Comparison of ENCODE assay signal across 7 cellular contexts in the genomic region with DNA sequence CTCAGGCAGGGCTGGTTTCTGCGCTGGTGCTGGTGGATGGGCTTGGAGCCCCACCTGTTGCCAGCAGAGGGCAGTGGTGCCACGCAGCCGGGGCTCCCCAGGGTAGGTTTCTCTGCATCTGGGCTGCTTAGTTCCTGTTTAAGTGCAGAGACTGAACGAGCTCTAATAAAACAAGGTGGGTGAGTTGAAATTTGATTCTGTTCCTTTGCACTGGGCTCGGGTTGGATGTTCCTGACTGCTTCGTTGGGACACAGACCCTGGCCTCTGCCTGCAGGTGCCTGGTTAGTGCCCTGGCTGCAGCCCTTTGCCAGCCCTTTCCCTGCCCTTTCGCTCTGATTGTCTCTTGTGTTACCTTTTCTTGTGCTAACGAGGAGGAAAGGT. TPM values are rescaled to one million over a fixed set of nuclear protein-coding genes. Genes with fewer than 3 reads are reported as not detected.
DNase-seq lines count a peak whose midpoint lies in the region; TF ChIP-seq lines count a peak whose summit lies in the region.

No MANE protein-coding gene starts in this region.

- TF ChIP-seq CTCF in GM12875 (IDR thresholded peaks at IDR 0.05; ENCODE audit: borderline replicate concordance, insufficient read depth, low read depth, low read length), result peak; percentile 97
- peak; percentile 98 for TF ChIP-seq CTCF in LNCAP (IDR thresholded peaks at IDR 0.05)
- peak; percentile 98 for TF ChIP-seq CTCF in foreskin fibroblast (IDR thresholded peaks at IDR 0.05; ENCODE audit: low read depth, low read length)

- H3K4me3 ChIP-seq in GM12875 (ENCODE audit: low read depth, low read length) (no peak overlapping the region), foreskin fibroblast (ENCODE audit: low read depth in 1 of 2, low read length in 2 of 2) (no peak overlapping the region)

- DNase-seq in SIG-M5 (lab: John Stamatoyannopoulos, UW) (peak; percentile 51), foreskin fibroblast (peak; percentile 67 to 91), occipital lobe (lab: John Stamatoyannopoulos, UW) (peak; percentile 70), substantia nigra (lab: John Stamatoyannopoulos, UW) (peak in 45 of 49 donors; percentile 7 to 84 (median 62))
- peak; percentile 67 for DNase-seq in activated T-helper 9 cell treated with anti-CD3 and anti-CD28 coated beads, Interleukin-2, amount 50 U/mL, for 16 hours (ENCODE audit: low read depth)

- H3K27ac ChIP-seq in substantia nigra (ENCODE audit: low read depth, low read length, poor library complexity, severe bottlenecking), result no peak overlapping the region

RNA-seq across cellular contexts. Expression of a gene that starts 30.0 kb away (rescaled TPM):
- 58.2 TPM for total RNA-seq in occipital lobe

RNA-seq across cellular contexts. Expression of a gene that starts 46.5 kb away (rescaled TPM):
- total RNA-seq in occipital lobe, result 11.1 TPM

RNA-seq across cellular contexts. Expression of a gene that starts 57.9 kb away (rescaled TPM):
- not detected for total RNA-seq in occipital lobe
